Comparison of ENCODE assay signal across 11 cellular contexts in genomic region chr4:184309241-184310170, GRCh38.
DNase-seq lines count a peak whose midpoint lies in the region; ATAC-seq and TF ChIP-seq lines count a peak whose summit lies in the region.
"Had no signal": no experiment of that assay in that cellular context is flagged by ENCODE, and none has a peak within 500 bp of the region (broad histone marks: within the 10 kb centered on the region; RNA-seq: fewer than 3 reads in every experiment).

No MANE protein-coding gene starts in this region.

- no peaks in the 10 kb centered on the region for H3F3A ChIP-seq in PC-9 (ENCODE audit: insufficient read depth, low read depth)

- peaks cover 0 to 6% (median 2%) of the 10 kb centered on the region in 8 donors for H3K9me3 Mint-ChIP-seq in CD4-positive, alpha-beta memory T cell
- H3K9me3 Mint-ChIP-seq in activated naive CD4-positive, alpha-beta T cell treated with anti-CD3 and anti-CD28 coated beads, Interleukin-2, amount 10 ng/mL, durations not matched to agents 7 days and 5 days = peaks cover 3% of the 10 kb centered on the region

- H3K4me2 ChIP-seq in OCI-LY7 (ENCODE audit: low read length) (peak overlapping the region; percentile 27; the same call in 1 of the 2 replicates), PC-9 (no peak overlapping the region)

- no peak for TF ChIP-seq CTCF in OCI-LY7 (conservative IDR thresholded peaks at IDR 0.05; ENCODE audit: low read length)
- TF ChIP-seq CTCF in heart left ventricle (IDR thresholded peaks at IDR 0.05) = no peak
- TF ChIP-seq CTCF in PC-9 (conservative IDR thresholded peaks at IDR 0.05) = no peak

- peak overlapping the region; percentile 47; the same call in 1 of the 2 replicates for H2AFZ ChIP-seq in OCI-LY7 (ENCODE audit: low read length)
- no peak overlapping the region for H2AFZ ChIP-seq in PC-9

- no peak for ATAC-seq in heart left ventricle
- ATAC-seq in GM19035 (IDR thresholded peaks at IDR 0.05; ENCODE audit: unreplicated experiment) = no peak

- H3K79me2 ChIP-seq in OCI-LY7 (ENCODE audit: insufficient read depth, low read depth, low read length) (no peaks in the 10 kb centered on the region), PC-9 (ENCODE audit: low read depth) (no peaks in the 10 kb centered on the region)

- intact Hi-C loops in CD4-positive, alpha-beta memory T cell (cut with micrococcal nuclease) = loop anchor here (1.0 to 2.0 kb wide), 5 partner anchors 45 to 340 kb away; partner anchors contain the start of genes CASP3, IRF2 and PRIMPOL
- intact Hi-C loops in OCI-LY7 (cut with micrococcal nuclease; ENCODE audit: unreplicated experiment) = loop anchor here (1.0 to 5.0 kb wide), 3 partner anchors 21 to 229 kb away; partner anchors contain the start of gene IRF2
- intact Hi-C loops in heart left ventricle (cut with DNase I) = loop anchor here in 1 of 10 donors (1.0 kb wide), 1 partner anchor 229 kb away; no protein-coding TSS in a partner anchor
- intact Hi-C loops in PC-9 (cut with micrococcal nuclease; ENCODE audit: unreplicated experiment) = no loop called here

- BruUV-seq in OCI-LY7 (replicated peaks; lab: Mats Ljungman, UMichigan) (no TSS peak), PC-9 (replicated peaks; lab: Mats Ljungman, UMichigan) (no TSS peak)

- no peak for TF ChIP-seq POLR2A in heart left ventricle (IDR thresholded peaks at IDR 0.05)

- H4K20me1 ChIP-seq in OCI-LY7 (ENCODE audit: insufficient read depth, low read length) = no peaks in the 10 kb centered on the region
- no peaks in the 10 kb centered on the region for H4K20me1 ChIP-seq in PC-9 (ENCODE audit: insufficient read depth)

- H3K36me3 ChIP-seq in CD4-positive, alpha-beta memory T cell (ENCODE audit: insufficient read depth, low read length) = no peaks in the 10 kb centered on the region
- H3K36me3 ChIP-seq in OCI-LY7 (ENCODE audit: insufficient read depth, low read length) (no peaks in the 10 kb centered on the region; the same call in 1 of the 2 replicates), heart left ventricle (no peaks in the 10 kb centered on the region), PC-9 (ENCODE audit: low read depth) (no peaks in the 10 kb centered on the region)
- H3K36me3 ChIP-seq: stomach had no signal

- H3K9me3 ChIP-seq in CD4-positive, alpha-beta memory T cell (ENCODE audit: control insufficient read depth in 1 of 2, low read length in 2 of 2) = no peaks in the 10 kb centered on the region
- peaks cover 10% of the 10 kb centered on the region; the same call in 1 of the 2 replicates for H3K9me3 ChIP-seq in OCI-LY7 (ENCODE audit: low read length)
- H3K9me3 ChIP-seq in heart left ventricle = peaks cover 0 to 6% (median 0%) of the 10 kb centered on the region in 12 donors
- no peaks in the 10 kb centered on the region for H3K9me3 ChIP-seq in PC-9 (ENCODE audit: insufficient read depth, low read depth)
- H3K9me3 ChIP-seq: stomach had no signal

- POLR2A ChIA-PET in CD4-positive, alpha-beta memory T cell (lab: Charles Lee; ENCODE audit: partially characterized antibody) = interaction anchor here (1.7 to 2.8 kb wide), 3 partner anchors 27 to 45 kb away, joined by 8 to 11 read pairs (median 9); no protein-coding TSS in a partner anchor
- POLR2A ChIA-PET in OCI-LY7 (lab: Charles Lee) (interaction anchor here (0.6 to 5.9 kb wide), 10 partner anchors 8 to 75 kb away, joined by 3 to 34 read pairs (median 4); no protein-coding TSS in a partner anchor), PC-9 (lab: Charles Lee; ENCODE audit: unreplicated experiment) (no interaction called here)

- WGBS in heart left ventricle, 4 donors = 94 to 97% (median 96%) methylated on average over 11 of the region's 11 CpGs

- no peaks in the 10 kb centered on the region for H3K36me3 Mint-ChIP-seq in CD4-positive, alpha-beta memory T cell
- peaks cover 2% of the 10 kb centered on the region for H3K36me3 Mint-ChIP-seq in activated naive CD4-positive, alpha-beta T cell treated with anti-CD3 and anti-CD28 coated beads, Interleukin-2, amount 10 ng/mL, durations not matched to agents 7 days and 5 days

- peaks cover 15% of the 10 kb centered on the region for H3K4me1 ChIP-seq in CD4-positive, alpha-beta memory T cell (ENCODE audit: insufficient read depth, low read length)
- H3K4me1 ChIP-seq in OCI-LY7 (ENCODE audit: insufficient read depth, low read length, poor library complexity, severe bottlenecking) (peaks cover 49% of the 10 kb centered on the region), heart left ventricle (peaks cover 0 to 26% (median 2%) of the 10 kb centered on the region in 12 donors), PC-9 (replicated peaks; ENCODE audit: insufficient read depth) (no peaks in the 10 kb centered on the region)

- H3K27me3 ChIP-seq in CD4-positive, alpha-beta memory T cell (ENCODE audit: insufficient read depth, low read length) = no peaks in the 10 kb centered on the region
- no peaks in the 10 kb centered on the region for H3K27me3 ChIP-seq in heart left ventricle
- no peaks in the 10 kb centered on the region for H3K27me3 ChIP-seq in PC-9 (ENCODE audit: insufficient read depth, low read depth)
- H3K27me3 ChIP-seq: stomach had no signal

- no peak overlapping the region for H3K27ac ChIP-seq in CD4-positive, alpha-beta memory T cell (ENCODE audit: low read depth, low read length)
- H3K27ac ChIP-seq in OCI-LY7 (ENCODE audit: low read depth, low read length, poor library complexity, severe bottlenecking) (no peak overlapping the region), heart left ventricle (no peak overlapping the region), PC-9 (no peak overlapping the region)

- no peak overlapping the region for H3K4me3 ChIP-seq in CD4-positive, alpha-beta memory T cell (ENCODE audit: low read length in 2 of 2)
- H3K4me3 ChIP-seq in OCI-LY7 (ENCODE audit: low read depth, low read length, poor library complexity, severe bottlenecking) = no peak overlapping the region
- no peak overlapping the region for H3K4me3 ChIP-seq in heart left ventricle
- H3K4me3 ChIP-seq in PC-9 = no peak overlapping the region
- H3K4me3 ChIP-seq: stomach had no signal

- DNase-seq in CD4-positive, alpha-beta memory T cell = peak in 2 of 5 donors; percentile 5 to 21
- DNase-seq in OCI-LY7 (ENCODE audit: low spot score) = no peak
- DNase-seq in activated naive CD4-positive, alpha-beta T cell treated with anti-CD3 and anti-CD28 coated beads, Interleukin-2, amount 10 ng/mL, durations not matched to agents 7 days and 5 days = no peak
- peak; percentile 39 for DNase-seq in stimulated activated CD4-positive, alpha-beta T cell treated with anti-CD3 and anti-CD28 coated beads, Interleukin-12 subunit alpha, Interleukin-12 subunit beta, amount 100 ng/mL, for 4 hours
- no peak for DNase-seq in heart left ventricle
- DNase-seq in hypothalamus (lab: John Stamatoyannopoulos, UW) = no peak
- DNase-seq in PC-9 = no peak
- DNase-seq: NCI-H226, occipital lobe, stomach had no signal

- H3K27me3 Mint-ChIP-seq in CD4-positive, alpha-beta memory T cell = no peaks in the 10 kb centered on the region
- no peaks in the 10 kb centered on the region for H3K27me3 Mint-ChIP-seq in activated naive CD4-positive, alpha-beta T cell treated with anti-CD3 and anti-CD28 coated beads, Interleukin-2, amount 10 ng/mL, durations not matched to agents 7 days and 5 days

- H3K27ac Mint-ChIP-seq in CD4-positive, alpha-beta memory T cell = peak overlapping the region; percentile 17 to 94 (median 69)
- peak overlapping the region; percentile 80 for H3K27ac Mint-ChIP-seq in activated naive CD4-positive, alpha-beta T cell treated with anti-CD3 and anti-CD28 coated beads, Interleukin-2, amount 10 ng/mL, durations not matched to agents 7 days and 5 days

- CTCF ChIA-PET in CD4-positive, alpha-beta memory T cell (lab: Charles Lee; ENCODE audit: partially characterized antibody) = interaction anchor here (1.1 to 2.4 kb wide), 7 partner anchors 17 to 335 kb away, joined by 3 to 8 read pairs (median 4); no protein-coding TSS in a partner anchor
- CTCF ChIA-PET in OCI-LY7 (lab: Charles Lee; ENCODE audit: unreplicated experiment) (interaction anchor here (0.6 to 1.0 kb wide), 2 partner anchors 41 to 421 kb away, joined by 3 to 5 read pairs; no protein-coding TSS in a partner anchor), PC-9 (lab: Charles Lee) (no interaction called here)
- CTCF ChIA-PET in activated naive CD4-positive, alpha-beta T cell treated with anti-CD3 and anti-CD28 coated beads, Interleukin-2, amount 10 ng/mL, durations not matched to agents 7 days and 5 days (lab: Charles Lee) = interaction anchor here (1.0 to 2.9 kb wide), 13 partner anchors 9 to 230 kb away, joined by 3 to 26 read pairs (median 4); no protein-coding TSS in a partner anchor

- H3K4me1 Mint-ChIP-seq in CD4-positive, alpha-beta memory T cell = peaks cover 18 to 29% (median 24%) of the 10 kb centered on the region in 4 donors
- H3K4me1 Mint-ChIP-seq in activated naive CD4-positive, alpha-beta T cell treated with anti-CD3 and anti-CD28 coated beads, Interleukin-2, amount 10 ng/mL, durations not matched to agents 7 days and 5 days = peaks cover 54% of the 10 kb centered on the region

- H3K9me2 ChIP-seq in OCI-LY7 (ENCODE audit: insufficient read depth, low read length) (no peaks in the 10 kb centered on the region), PC-9 (ENCODE audit: insufficient read depth) (no peaks in the 10 kb centered on the region)

- peak overlapping the region in 5 of 8 donors; percentile 27 to 63 (median 52) for H3K4me3 Mint-ChIP-seq in CD4-positive, alpha-beta memory T cell
- no peak overlapping the region for H3K4me3 Mint-ChIP-seq in activated naive CD4-positive, alpha-beta T cell treated with anti-CD3 and anti-CD28 coated beads, Interleukin-2, amount 10 ng/mL, durations not matched to agents 7 days and 5 days
